Comparison of ENCODE assay signal across 8 cellular contexts in the genomic region with DNA sequence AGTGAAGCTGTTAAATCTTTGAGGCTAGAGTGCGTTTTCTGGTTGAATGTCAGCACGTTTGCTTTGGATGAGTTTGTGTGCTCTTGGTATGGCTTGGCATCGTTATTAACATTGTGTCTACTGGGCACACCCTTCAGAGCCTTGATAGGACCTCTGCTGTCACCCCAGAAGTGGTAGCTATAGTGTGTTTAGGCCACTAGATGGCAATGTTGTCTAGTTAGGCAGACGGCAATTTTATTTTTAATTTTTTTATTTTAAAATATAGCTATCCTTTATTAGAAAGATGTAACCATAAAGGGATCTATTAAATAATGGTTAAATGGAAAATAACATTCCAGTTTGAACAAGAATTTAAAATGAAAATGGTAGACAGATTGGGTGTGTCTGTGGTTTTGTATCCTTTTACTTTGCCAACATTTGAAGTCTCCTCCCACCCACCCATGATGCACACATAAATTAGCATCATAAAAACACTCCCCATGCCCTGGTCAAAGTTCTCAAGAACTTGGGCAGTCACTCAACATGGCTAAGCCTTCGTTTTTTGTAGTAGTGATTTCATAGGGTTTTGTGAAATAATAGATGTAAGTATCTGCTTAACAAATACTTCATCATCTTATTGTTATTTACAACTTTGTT.
DNase-seq lines count a peak whose midpoint lies in the region; ATAC-seq, FAIRE-seq and TF ChIP-seq lines count a peak whose summit lies in the region.

No MANE protein-coding gene starts in this region.

- TF ChIP-seq POLR2A in GM12891 (IDR thresholded peaks at IDR 0.05; ENCODE audit: low read depth, low read length): no peak

- no peak overlapping the region for H3K27ac Mint-ChIP-seq in endothelial cell (ENCODE audit: unreplicated experiment)

- peak; percentile 78 for ATAC-seq in HG02763 (IDR thresholded peaks at IDR 0.05; ENCODE audit: unreplicated experiment)

- DNase-seq in AG09319 (ENCODE audit: extremely low read depth, low read depth): no peak
- DNase-seq in GM12891 (ENCODE audit: insufficient read length, low spot score): no peak
- DNase-seq in NCI-H526 treated with DMSO at 0.1 percent for 48 hours (lab: John Stamatoyannopoulos, UW): peak; percentile 12
- peak; percentile 13 for DNase-seq in endothelial cell (ENCODE audit: low spot score)
- peak; percentile 19 for DNase-seq in pons (ENCODE audit: low spot score)
- DNase-seq in NCI-H2196 (lab: John Stamatoyannopoulos, UW; ENCODE audit: unreplicated experiment): no peak
- DNase-seq in GDM1 (lab: John Stamatoyannopoulos, UW): no peak

- no peaks in the 10 kb centered on the region for H3K9me3 Mint-ChIP-seq in endothelial cell (ENCODE audit: unreplicated experiment)

- peaks cover 1% of the 10 kb centered on the region for H3K27me3 Mint-ChIP-seq in endothelial cell (ENCODE audit: unreplicated experiment)

- no peaks in the 10 kb centered on the region for H3K4me1 Mint-ChIP-seq in endothelial cell (ENCODE audit: unreplicated experiment)

- no peak overlapping the region for H3K4me3 Mint-ChIP-seq in endothelial cell (ENCODE audit: unreplicated experiment)

- H3K36me3 Mint-ChIP-seq in endothelial cell (ENCODE audit: low read depth, unreplicated experiment): no peaks in the 10 kb centered on the region

- peak; percentile 86 for FAIRE-seq in GM12891 (lab: Jason Lieb, UNC)

- peak; percentile 10; the same call in 1 of the 2 replicates for TF ChIP-seq CTCF in AG09319 (IDR thresholded peaks at IDR 0.05; ENCODE audit: low read depth, low read length)
- peak; percentile 68 for TF ChIP-seq CTCF in endothelial cell (IDR thresholded peaks at IDR 0.05; ENCODE audit: unreplicated experiment)

TF ChIP-seq in GM12891, 5 proteins besides CTCF, POLR2A, EP300 and RAD21:
- TF ChIP-seq POU2F2 (IDR thresholded peaks at IDR 0.05; ENCODE audit: low read depth, low read length) (no peak), TAF1 (IDR thresholded peaks at IDR 0.05; ENCODE audit: low read depth, low read length) (no peak), SPI1 (IDR thresholded peaks at IDR 0.05; ENCODE audit: low read depth, low read length) (no peak), PAX5 (IDR thresholded peaks at IDR 0.05; ENCODE audit: insufficient read depth, low read length, severe bottlenecking) (no peak), POLR2AphosphoS5 (IDR thresholded peaks at IDR 0.05; ENCODE audit: low read depth, low read length) (no peak)
TF ChIP-seq in GM12891: peak in this region for 0.

Comparison
In these comparisons a context has a peak if more than half of its experiments do, and no peak if none do; other contexts are left out.
1. DNase-seq: peak in NCI-H526 treated with DMSO at 0.1 percent for 48 hours (single experiment), endothelial cell (single experiment) and pons (single experiment); none in AG09319 (single experiment), GM12891 (single experiment), NCI-H2196 (single experiment) and GDM1 (single experiment).